8 cellular contexts compared by ENCODE assay signal in the genomic region with DNA sequence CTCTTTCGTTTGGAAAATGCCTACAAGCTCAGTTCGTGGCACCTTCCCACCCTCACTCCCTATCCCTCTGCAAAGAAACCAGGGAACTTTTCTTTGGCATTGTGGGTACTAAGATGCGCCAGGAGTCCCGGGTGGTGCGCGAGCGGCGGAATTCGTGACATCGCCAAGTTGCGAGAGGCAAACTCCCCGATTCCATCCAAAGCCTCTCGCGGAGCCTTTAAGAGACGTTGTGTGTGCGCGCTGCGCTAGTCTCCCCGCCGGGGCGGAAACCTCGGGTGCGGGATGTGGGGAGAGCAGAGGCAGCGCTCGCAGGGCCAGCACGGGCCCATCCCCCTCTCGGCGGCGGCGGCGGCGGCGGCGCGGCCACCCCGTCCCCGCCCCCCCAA. TPM values are rescaled to one million over a fixed set of nuclear protein-coding genes. Genes with fewer than 3 reads are reported as not detected.
A peak's percentile ranks its signal among the peaks of the same experiment; 100 is the strongest.
DNase-seq lines count a peak whose midpoint lies in the region; ATAC-seq, FAIRE-seq and TF ChIP-seq lines count a peak whose summit lies in the region.

No MANE protein-coding gene starts in this region.

- H3K36me3 ChIP-seq in right lobe of liver: peaks cover 0 to 11% (median 6%) of the 10 kb centered on the region in 4 donors

- peak; percentile 24 for ATAC-seq in GM18498 (IDR thresholded peaks at IDR 0.05; ENCODE audit: unreplicated experiment)
- no peak for ATAC-seq in central memory CD8-positive, alpha-beta T cell (replicated peaks; ENCODE audit: extremely low read depth, poor library complexity, severe bottlenecking)
- ATAC-seq in right lobe of liver: peak in 3 of 4 donors; percentile 5 to 30 (median 8)
- ATAC-seq in HG03045 (IDR thresholded peaks at IDR 0.05; ENCODE audit: unreplicated experiment): no peak

- peak; percentile 48 for DNase-seq in H54 (ENCODE audit: insufficient read length, low spot score)
- peak; percentile 60 for DNase-seq in NCI-H774 (lab: John Stamatoyannopoulos, UW)
- no peak for DNase-seq in central memory CD8-positive, alpha-beta T cell (ENCODE audit: low spot score in 2 of 2)
- no peak for DNase-seq in right lobe of liver
- no peak for DNase-seq in DMS79 (lab: John Stamatoyannopoulos, UW)

- FAIRE-seq in H54 (lab: Jason Lieb, UNC): no peak

- peaks cover 97% of the 10 kb centered on the region for H3K27me3 Mint-ChIP-seq in central memory CD8-positive, alpha-beta T cell

- H3K9me3 ChIP-seq in right lobe of liver: no peaks in the 10 kb centered on the region

- H3K27ac Mint-ChIP-seq in central memory CD8-positive, alpha-beta T cell (ENCODE audit: low read depth): no peak overlapping the region

- peak overlapping the region; percentile 80 for H3K4me3 Mint-ChIP-seq in central memory CD8-positive, alpha-beta T cell

- H3K4me3 ChIP-seq in right lobe of liver: peak overlapping the region; percentile 50 to 73 (median 57)

- H3K27me3 ChIP-seq in right lobe of liver: no peaks in the 10 kb centered on the region

- no peak for TF ChIP-seq CTCF in right lobe of liver (IDR thresholded peaks at IDR 0.05)

- H3K9me3 Mint-ChIP-seq in central memory CD8-positive, alpha-beta T cell: peaks cover 5% of the 10 kb centered on the region

- WGBS in right lobe of liver (ENCODE audit: insufficient coverage, low coverage, low lambda C conversion rate, missing lambda C conversion rate): under 1% methylated on average over 22 of the region's 37 CpGs

- peaks cover 0 to 31% (median 0%) of the 10 kb centered on the region in 4 donors for H3K4me1 ChIP-seq in right lobe of liver

- no peak for TF ChIP-seq POLR2A in H54 (IDR thresholded peaks at IDR 0.05; ENCODE audit: low read depth, low read length)
- TF ChIP-seq POLR2A in right lobe of liver (IDR thresholded peaks at IDR 0.05): no peak

- H3K36me3 Mint-ChIP-seq in central memory CD8-positive, alpha-beta T cell (ENCODE audit: insufficient read depth): peaks cover 13% of the 10 kb centered on the region

- H3K27ac ChIP-seq in right lobe of liver (peak overlapping the region; percentile 64 to 88 (median 77)), temporal lobe (ENCODE audit: low read depth, low read length) (peak overlapping the region; percentile 75)

- peaks cover 22% of the 10 kb centered on the region for H3K4me1 Mint-ChIP-seq in central memory CD8-positive, alpha-beta T cell

- intact Hi-C loops in right lobe of liver (cut with DNase I): no loop called here

RNA-seq across cellular contexts. Expression of a gene that starts 0.4 kb away (rescaled TPM):
- 10 to 100 TPM; 11.6 to 30.0 (median 20.7) TPM for total RNA-seq in right lobe of liver
- total RNA-seq in temporal lobe: 4.4 TPM

Comparison
In these comparisons a context has a peak if more than half of its experiments do, and no peak if none do; other contexts are left out.
1. ATAC-seq: peak in GM18498 (single experiment) and right lobe of liver (3 of 4); none in central memory CD8-positive, alpha-beta T cell (single experiment) and HG03045 (single experiment).
2. DNase-seq: peak in H54 (single experiment) and NCI-H774 (single experiment); none in central memory CD8-positive, alpha-beta T cell (0 of 2), right lobe of liver (0 of 3) and DMS79 (single experiment).